1 cellular context compared by ENCODE assay signal in genomic region chr19:5827891-5828660, GRCh38.
TF ChIP-seq lines count a peak whose summit lies in the region.

No MANE protein-coding gene starts in this region.

TF ChIP-seq in GM12878, 131 proteins besides CTCF, POLR2A, EP300 and RAD21 (continued from another document and continues in another):
- TF ChIP-seq EED (IDR thresholded peaks at IDR 0.05; ENCODE audit: low read depth) (no peak), CREM (IDR thresholded peaks at IDR 0.05; ENCODE audit: low read depth) (no peak; the same call in 1 of the 2 replicates), FOXK2 (IDR thresholded peaks at IDR 0.05) (no peak), NFYA (IDR thresholded peaks at IDR 0.05; ENCODE audit: borderline replicate concordance, low read depth, low read length) (no peak), YY1 (IDR thresholded peaks at IDR 0.05; ENCODE audit: low read depth, low read length) (no peak), SKIL (IDR thresholded peaks at IDR 0.05; ENCODE audit: low read depth, poor library complexity, severe bottlenecking) (no peak), JUNB (IDR thresholded peaks at IDR 0.05) (peak; percentile 33), ESRRA (IDR thresholded peaks at IDR 0.05; ENCODE audit: low read length) (no peak), SMC3 (IDR thresholded peaks at IDR 0.05; ENCODE audit: borderline replicate concordance, low read length) (no peak), HDAC6 (IDR thresholded peaks at IDR 0.05; ENCODE audit: unreplicated experiment) (peak; percentile 79), BMI1 (IDR thresholded peaks at IDR 0.05; ENCODE audit: borderline replicate concordance) (no peak), CHD4 (IDR thresholded peaks at IDR 0.05) (no peak), IKZF1 (conservative IDR thresholded peaks at IDR 0.05) (peak; percentile 96), ZNF24 (IDR thresholded peaks at IDR 0.05) (no peak), RCOR1 (conservative IDR thresholded peaks at IDR 0.05; ENCODE audit: low read depth, low read length) (0 out of 2 replicates have a peak, but pooled peaks have one; percentile 72), ZNF592 (IDR thresholded peaks at IDR 0.05) (no peak), TARDBP (IDR thresholded peaks at IDR 0.05; ENCODE audit: borderline replicate concordance) (no peak), ZBTB33 (IDR thresholded peaks at IDR 0.05) (no peak), PKNOX1 (IDR thresholded peaks at IDR 0.05) (no peak), SIN3A (IDR thresholded peaks at IDR 0.05; ENCODE audit: low read depth, low read length) (no peak), MYB (IDR thresholded peaks at IDR 0.05; ENCODE audit: borderline replicate concordance, low read depth, low read length) (no peak), ZZZ3 (IDR thresholded peaks at IDR 0.05; ENCODE audit: control insufficient read depth, insufficient read length, low read depth) (no peak), TAF1 (IDR thresholded peaks at IDR 0.05; ENCODE audit: borderline replicate concordance, low read depth, low read length) (peak; percentile 47; the same call in 1 of the 2 replicates), SUPT20H (IDR thresholded peaks at IDR 0.05; ENCODE audit: borderline replicate concordance, control insufficient read depth, low read depth, low read length) (no peak), USF1 (IDR thresholded peaks at IDR 0.05; ENCODE audit: borderline replicate concordance, extremely low read length, insufficient read depth, low read depth, low read length) (no peak), NR2C1 (IDR thresholded peaks at IDR 0.05) (no peak), PAX5 (IDR thresholded peaks at IDR 0.05; ENCODE audit: borderline replicate concordance, low read depth, low read length) (no peak), TBL1XR1 (IDR thresholded peaks at IDR 0.05; ENCODE audit: low read depth, low read length) (no peak), ZNF217 (IDR thresholded peaks at IDR 0.05) (no peak), MYC (IDR thresholded peaks at IDR 0.05; ENCODE audit: insufficient read depth, insufficient read length, insufficient replicate concordance, low read length, severe bottlenecking) (no peak), SMAD5 (IDR thresholded peaks at IDR 0.05; ENCODE audit: low read depth) (peak; percentile 93), SREBF2 (IDR thresholded peaks at IDR 0.05; ENCODE audit: low read length) (no peak), CHD1 (IDR thresholded peaks at IDR 0.05; ENCODE audit: low read depth, low read length) (no peak), POLR2AphosphoS5 (IDR thresholded peaks at IDR 0.05; ENCODE audit: low read length) (peak; percentile 96), HCFC1 (IDR thresholded peaks at IDR 0.05; ENCODE audit: low read length) (no peak), IRF4 (IDR thresholded peaks at IDR 0.05; ENCODE audit: low read depth, low read length) (no peak), SIX5 (IDR thresholded peaks at IDR 0.05; ENCODE audit: low read depth, low read length, severe bottlenecking) (no peak), DPF2 (IDR thresholded peaks at IDR 0.05) (no peak), CBX5 (IDR thresholded peaks at IDR 0.05; ENCODE audit: low read depth) (no peak), TCF12 (IDR thresholded peaks at IDR 0.05; ENCODE audit: low read depth, low read length) (0 out of 2 replicates have a peak, but pooled peaks have one; percentile 18), YBX1 (IDR thresholded peaks at IDR 0.05) (no peak), NBN (IDR thresholded peaks at IDR 0.05) (no peak), NR2F1 (conservative IDR thresholded peaks at IDR 0.05) (peak; percentile 20; the same call in 1 of the 2 replicates), SP1 (IDR thresholded peaks at IDR 0.05; ENCODE audit: low read depth, low read length) (peak; percentile 6), RAD51 (IDR thresholded peaks at IDR 0.05) (no peak)
- TF ChIP-seq, protein P1, sequence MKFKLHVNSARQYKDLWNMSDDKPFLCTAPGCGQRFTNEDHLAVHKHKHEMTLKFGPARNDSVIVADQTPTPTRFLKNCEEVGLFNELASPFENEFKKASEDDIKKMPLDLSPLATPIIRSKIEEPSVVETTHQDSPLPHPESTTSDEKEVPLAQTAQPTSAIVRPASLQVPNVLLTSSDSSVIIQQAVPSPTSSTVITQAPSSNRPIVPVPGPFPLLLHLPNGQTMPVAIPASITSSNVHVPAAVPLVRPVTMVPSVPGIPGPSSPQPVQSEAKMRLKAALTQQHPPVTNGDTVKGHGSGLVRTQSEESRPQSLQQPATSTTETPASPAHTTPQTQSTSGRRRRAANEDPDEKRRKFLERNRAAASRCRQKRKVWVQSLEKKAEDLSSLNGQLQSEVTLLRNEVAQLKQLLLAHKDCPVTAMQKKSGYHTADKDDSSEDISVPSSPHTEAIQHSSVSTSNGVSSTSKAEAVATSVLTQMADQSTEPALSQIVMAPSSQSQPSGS (IDR thresholded peaks at IDR 0.05; ENCODE audit: low read length): no peak
- TF ChIP-seq, protein P2, sequence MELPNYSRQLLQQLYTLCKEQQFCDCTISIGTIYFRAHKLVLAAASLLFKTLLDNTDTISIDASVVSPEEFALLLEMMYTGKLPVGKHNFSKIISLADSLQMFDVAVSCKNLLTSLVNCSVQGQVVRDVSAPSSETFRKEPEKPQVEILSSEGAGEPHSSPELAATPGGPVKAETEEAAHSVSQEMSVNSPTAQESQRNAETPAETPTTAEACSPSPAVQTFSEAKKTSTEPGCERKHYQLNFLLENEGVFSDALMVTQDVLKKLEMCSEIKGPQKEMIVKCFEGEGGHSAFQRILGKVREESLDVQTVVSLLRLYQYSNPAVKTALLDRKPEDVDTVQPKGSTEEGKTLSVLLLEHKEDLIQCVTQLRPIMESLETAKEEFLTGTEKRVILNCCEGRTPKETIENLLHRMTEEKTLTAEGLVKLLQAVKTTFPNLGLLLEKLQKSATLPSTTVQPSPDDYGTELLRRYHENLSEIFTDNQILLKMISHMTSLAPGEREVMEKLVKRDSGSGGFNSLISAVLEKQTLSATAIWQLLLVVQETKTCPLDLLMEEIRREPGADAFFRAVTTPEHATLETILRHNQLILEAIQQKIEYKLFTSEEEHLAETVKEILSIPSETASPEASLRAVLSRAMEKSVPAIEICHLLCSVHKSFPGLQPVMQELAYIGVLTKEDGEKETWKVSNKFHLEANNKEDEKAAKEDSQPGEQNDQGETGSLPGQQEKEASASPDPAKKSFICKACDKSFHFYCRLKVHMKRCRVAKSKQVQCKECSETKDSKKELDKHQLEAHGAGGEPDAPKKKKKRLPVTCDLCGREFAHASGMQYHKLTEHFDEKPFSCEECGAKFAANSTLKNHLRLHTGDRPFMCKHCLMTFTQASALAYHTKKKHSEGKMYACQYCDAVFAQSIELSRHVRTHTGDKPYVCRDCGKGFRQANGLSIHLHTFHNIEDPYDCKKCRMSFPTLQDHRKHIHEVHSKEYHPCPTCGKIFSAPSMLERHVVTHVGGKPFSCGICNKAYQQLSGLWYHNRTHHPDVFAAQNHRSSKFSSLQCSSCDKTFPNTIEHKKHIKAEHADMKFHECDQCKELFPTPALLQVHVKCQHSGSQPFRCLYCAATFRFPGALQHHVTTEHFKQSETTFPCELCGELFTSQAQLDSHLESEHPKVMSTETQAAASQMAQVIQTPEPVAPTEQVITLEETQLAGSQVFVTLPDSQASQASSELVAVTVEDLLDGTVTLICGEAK (IDR thresholded peaks at IDR 0.05; ENCODE audit: borderline replicate concordance): peak; percentile 29; the same call in 1 of the 2 replicates
- TF ChIP-seq, protein P3, sequence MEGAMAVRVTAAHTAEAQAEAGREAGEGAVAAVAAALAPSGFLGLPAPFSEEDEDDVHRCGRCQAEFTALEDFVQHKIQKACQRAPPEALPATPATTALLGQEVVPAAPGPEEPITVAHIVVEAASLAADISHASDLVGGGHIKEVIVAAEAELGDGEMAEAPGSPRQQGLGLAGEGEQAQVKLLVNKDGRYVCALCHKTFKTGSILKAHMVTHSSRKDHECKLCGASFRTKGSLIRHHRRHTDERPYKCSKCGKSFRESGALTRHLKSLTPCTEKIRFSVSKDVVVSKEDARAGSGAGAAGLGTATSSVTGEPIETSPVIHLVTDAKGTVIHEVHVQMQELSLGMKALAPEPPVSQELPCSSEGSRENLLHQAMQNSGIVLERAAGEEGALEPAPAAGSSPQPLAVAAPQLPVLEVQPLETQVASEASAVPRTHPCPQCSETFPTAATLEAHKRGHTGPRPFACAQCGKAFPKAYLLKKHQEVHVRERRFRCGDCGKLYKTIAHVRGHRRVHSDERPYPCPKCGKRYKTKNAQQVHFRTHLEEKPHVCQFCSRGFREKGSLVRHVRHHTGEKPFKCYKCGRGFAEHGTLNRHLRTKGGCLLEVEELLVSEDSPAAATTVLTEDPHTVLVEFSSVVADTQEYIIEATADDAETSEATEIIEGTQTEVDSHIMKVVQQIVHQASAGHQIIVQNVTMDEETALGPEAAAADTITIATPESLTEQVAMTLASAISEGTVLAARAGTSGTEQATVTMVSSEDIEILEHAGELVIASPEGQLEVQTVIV (IDR thresholded peaks at IDR 0.05; ENCODE audit: borderline replicate concordance, partially characterized antibody): no peak
- TF ChIP-seq, protein P4, sequence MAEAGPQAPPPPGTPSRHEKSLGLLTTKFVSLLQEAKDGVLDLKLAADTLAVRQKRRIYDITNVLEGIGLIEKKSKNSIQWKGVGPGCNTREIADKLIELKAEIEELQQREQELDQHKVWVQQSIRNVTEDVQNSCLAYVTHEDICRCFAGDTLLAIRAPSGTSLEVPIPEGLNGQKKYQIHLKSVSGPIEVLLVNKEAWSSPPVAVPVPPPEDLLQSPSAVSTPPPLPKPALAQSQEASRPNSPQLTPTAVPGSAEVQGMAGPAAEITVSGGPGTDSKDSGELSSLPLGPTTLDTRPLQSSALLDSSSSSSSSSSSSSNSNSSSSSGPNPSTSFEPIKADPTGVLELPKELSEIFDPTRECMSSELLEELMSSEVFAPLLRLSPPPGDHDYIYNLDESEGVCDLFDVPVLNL (IDR thresholded peaks at IDR 0.05; ENCODE audit: low read depth, low read length): no peak
